ENCODE assay signal across 15 cellular contexts in genomic region chr18:30485078-30485477, GRCh38.
"Had no signal": no experiment of that assay in that cellular context is flagged by ENCODE, and none has a peak within 500 bp of the region (broad histone marks: within the 10 kb centered on the region; RNA-seq: fewer than 3 reads in every experiment).

No MANE protein-coding gene starts in this region.

- H3K4me3 ChIP-seq: esophagus muscularis mucosa, gastroesophageal sphincter, left lung, lower lobe of right lung, pancreas, smooth muscle cell had no signal

- DNase-seq: effector memory CD4-positive, alpha-beta T cell; glutamatergic neuron; islet precursor cell; left lung; lower lobe of right lung; mesenchymal stem cell; naive B cell; occipital lobe; pancreas; right cardiac atrium; stimulated activated CD4-positive, alpha-beta T cell treated with anti-CD3 and anti-CD28 coated beads, Interleukin-2, amount 100 ng/mL, for 48 hours; stimulated activated naive CD4-positive, alpha-beta T cell treated with Interleukin-2 at 50 U/mL for 16 hours had no signal

- ATAC-seq: gastroesophageal sphincter, left lung, lower lobe of right lung, pancreas, right cardiac atrium had no signal
